Comparison of ENCODE assay signal across 1 cellular context in genomic region chr6:26170951-26171841, GRCh38.
TF ChIP-seq lines count a peak whose summit lies in the region.

No MANE protein-coding gene starts in this region.

TF ChIP-seq in K562, 482 proteins besides CTCF, POLR2A, EP300 and RAD21 (continued from another document):
- TF ChIP-seq, protein P1, sequence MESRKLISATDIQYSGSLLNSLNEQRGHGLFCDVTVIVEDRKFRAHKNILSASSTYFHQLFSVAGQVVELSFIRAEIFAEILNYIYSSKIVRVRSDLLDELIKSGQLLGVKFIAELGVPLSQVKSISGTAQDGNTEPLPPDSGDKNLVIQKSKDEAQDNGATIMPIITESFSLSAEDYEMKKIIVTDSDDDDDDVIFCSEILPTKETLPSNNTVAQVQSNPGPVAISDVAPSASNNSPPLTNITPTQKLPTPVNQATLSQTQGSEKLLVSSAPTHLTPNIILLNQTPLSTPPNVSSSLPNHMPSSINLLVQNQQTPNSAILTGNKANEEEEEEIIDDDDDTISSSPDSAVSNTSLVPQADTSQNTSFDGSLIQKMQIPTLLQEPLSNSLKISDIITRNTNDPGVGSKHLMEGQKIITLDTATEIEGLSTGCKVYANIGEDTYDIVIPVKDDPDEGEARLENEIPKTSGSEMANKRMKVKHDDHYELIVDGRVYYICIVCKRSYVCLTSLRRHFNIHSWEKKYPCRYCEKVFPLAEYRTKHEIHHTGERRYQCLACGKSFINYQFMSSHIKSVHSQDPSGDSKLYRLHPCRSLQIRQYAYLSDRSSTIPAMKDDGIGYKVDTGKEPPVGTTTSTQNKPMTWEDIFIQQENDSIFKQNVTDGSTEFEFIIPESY (CRISPR knock-in tag; IDR thresholded peaks at IDR 0.05), result 0 out of 2 replicates have a peak, but pooled peaks have one; percentile 13
- 0 out of 4 replicates have a peak, but pooled peaks of 1 of the 2 experiments have one; percentile 40 for TF ChIP-seq TEAD1 (CRISPR knock-in tag; IDR thresholded peaks at IDR 0.05)
- TF ChIP-seq SMAD3 (CRISPR knock-in tag; conservative IDR thresholded peaks at IDR 0.05), result 0 out of 2 replicates have a peak, but pooled peaks have one; percentile 11
- TF ChIP-seq CBX5 (IDR thresholded peaks at IDR 0.05; ENCODE audit: borderline replicate concordance, low read depth), result no peak
- no peak for TF ChIP-seq HDAC2 (IDR thresholded peaks at IDR 0.05)
- 0 out of 2 replicates have a peak, but pooled peaks have one; percentile 66 for TF ChIP-seq ZNF311 (CRISPR knock-in tag; IDR thresholded peaks at IDR 0.05)
- peak; percentile 66; the same call in 1 of the 2 replicates for TF ChIP-seq ZNF75A (CRISPR knock-in tag; IDR thresholded peaks at IDR 0.05)
- TF ChIP-seq CGGBP1 (CRISPR knock-in tag; IDR thresholded peaks at IDR 0.05), result 0 out of 2 replicates have a peak, but pooled peaks have one; percentile 63
- TF ChIP-seq ZFP1 (CRISPR knock-in tag; IDR thresholded peaks at IDR 0.05), result no peak
- no peak for TF ChIP-seq ELK3 (CRISPR knock-in tag; IDR thresholded peaks at IDR 0.05)
- TF ChIP-seq, protein P2, sequence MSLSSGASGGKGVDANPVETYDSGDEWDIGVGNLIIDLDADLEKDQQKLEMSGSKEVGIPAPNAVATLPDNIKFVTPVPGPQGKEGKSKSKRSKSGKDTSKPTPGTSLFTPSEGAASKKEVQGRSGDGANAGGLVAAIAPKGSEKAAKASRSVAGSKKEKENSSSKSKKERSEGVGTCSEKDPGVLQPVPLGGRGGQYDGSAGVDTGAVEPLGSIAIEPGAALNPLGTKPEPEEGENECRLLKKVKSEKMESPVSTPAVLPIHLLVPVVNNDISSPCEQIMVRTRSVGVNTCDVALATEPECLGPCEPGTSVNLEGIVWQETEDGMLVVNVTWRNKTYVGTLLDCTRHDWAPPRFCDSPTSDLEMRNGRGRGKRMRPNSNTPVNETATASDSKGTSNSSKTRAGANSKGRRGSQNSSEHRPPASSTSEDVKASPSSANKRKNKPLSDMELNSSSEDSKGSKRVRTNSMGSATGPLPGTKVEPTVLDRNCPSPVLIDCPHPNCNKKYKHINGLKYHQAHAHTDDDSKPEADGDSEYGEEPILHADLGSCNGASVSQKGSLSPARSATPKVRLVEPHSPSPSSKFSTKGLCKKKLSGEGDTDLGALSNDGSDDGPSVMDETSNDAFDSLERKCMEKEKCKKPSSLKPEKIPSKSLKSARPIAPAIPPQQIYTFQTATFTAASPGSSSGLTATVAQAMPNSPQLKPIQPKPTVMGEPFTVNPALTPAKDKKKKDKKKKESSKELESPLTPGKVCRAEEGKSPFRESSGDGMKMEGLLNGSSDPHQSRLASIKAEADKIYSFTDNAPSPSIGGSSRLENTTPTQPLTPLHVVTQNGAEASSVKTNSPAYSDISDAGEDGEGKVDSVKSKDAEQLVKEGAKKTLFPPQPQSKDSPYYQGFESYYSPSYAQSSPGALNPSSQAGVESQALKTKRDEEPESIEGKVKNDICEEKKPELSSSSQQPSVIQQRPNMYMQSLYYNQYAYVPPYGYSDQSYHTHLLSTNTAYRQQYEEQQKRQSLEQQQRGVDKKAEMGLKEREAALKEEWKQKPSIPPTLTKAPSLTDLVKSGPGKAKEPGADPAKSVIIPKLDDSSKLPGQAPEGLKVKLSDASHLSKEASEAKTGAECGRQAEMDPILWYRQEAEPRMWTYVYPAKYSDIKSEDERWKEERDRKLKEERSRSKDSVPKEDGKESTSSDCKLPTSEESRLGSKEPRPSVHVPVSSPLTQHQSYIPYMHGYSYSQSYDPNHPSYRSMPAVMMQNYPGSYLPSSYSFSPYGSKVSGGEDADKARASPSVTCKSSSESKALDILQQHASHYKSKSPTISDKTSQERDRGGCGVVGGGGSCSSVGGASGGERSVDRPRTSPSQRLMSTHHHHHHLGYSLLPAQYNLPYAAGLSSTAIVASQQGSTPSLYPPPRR (CRISPR knock-in tag; IDR thresholded peaks at IDR 0.05; ENCODE audit: borderline replicate concordance), result peak; percentile 61; the same call in 1 of the 2 replicates
- TF ChIP-seq, protein P3, sequence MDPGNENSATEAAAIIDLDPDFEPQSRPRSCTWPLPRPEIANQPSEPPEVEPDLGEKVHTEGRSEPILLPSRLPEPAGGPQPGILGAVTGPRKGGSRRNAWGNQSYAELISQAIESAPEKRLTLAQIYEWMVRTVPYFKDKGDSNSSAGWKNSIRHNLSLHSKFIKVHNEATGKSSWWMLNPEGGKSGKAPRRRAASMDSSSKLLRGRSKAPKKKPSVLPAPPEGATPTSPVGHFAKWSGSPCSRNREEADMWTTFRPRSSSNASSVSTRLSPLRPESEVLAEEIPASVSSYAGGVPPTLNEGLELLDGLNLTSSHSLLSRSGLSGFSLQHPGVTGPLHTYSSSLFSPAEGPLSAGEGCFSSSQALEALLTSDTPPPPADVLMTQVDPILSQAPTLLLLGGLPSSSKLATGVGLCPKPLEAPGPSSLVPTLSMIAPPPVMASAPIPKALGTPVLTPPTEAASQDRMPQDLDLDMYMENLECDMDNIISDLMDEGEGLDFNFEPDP (CRISPR knock-in tag; IDR thresholded peaks at IDR 0.05), result peak; percentile 48; the same call in 1 of the 2 replicates
- TF ChIP-seq ZNF696 (CRISPR knock-in tag; conservative IDR thresholded peaks at IDR 0.05), result 0 out of 2 replicates have a peak, but pooled peaks have one; percentile 51
- TF ChIP-seq ZNF592 (IDR thresholded peaks at IDR 0.05), result peak; percentile 65; the same call in 1 of the 2 replicates
- TF ChIP-seq, protein P4, sequence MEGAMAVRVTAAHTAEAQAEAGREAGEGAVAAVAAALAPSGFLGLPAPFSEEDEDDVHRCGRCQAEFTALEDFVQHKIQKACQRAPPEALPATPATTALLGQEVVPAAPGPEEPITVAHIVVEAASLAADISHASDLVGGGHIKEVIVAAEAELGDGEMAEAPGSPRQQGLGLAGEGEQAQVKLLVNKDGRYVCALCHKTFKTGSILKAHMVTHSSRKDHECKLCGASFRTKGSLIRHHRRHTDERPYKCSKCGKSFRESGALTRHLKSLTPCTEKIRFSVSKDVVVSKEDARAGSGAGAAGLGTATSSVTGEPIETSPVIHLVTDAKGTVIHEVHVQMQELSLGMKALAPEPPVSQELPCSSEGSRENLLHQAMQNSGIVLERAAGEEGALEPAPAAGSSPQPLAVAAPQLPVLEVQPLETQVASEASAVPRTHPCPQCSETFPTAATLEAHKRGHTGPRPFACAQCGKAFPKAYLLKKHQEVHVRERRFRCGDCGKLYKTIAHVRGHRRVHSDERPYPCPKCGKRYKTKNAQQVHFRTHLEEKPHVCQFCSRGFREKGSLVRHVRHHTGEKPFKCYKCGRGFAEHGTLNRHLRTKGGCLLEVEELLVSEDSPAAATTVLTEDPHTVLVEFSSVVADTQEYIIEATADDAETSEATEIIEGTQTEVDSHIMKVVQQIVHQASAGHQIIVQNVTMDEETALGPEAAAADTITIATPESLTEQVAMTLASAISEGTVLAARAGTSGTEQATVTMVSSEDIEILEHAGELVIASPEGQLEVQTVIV (CRISPR knock-in tag; IDR thresholded peaks at IDR 0.05; ENCODE audit: borderline replicate concordance), result 0 out of 2 replicates have a peak, but pooled peaks have one; percentile 70
- TF ChIP-seq FOXA3 (CRISPR knock-in tag; conservative IDR thresholded peaks at IDR 0.05 in 1 of 2, IDR thresholded peaks at IDR 0.05 in 1 of 2), result peak in 1 of 2 experiments; percentile 38; a peak in 1 of 4 replicates
